ENCODE assay signal across 1 cellular context in genomic region chr1:23395162-23395724, GRCh38.
TF ChIP-seq lines count a peak whose summit lies in the region.

No MANE protein-coding gene starts in this region.

TF ChIP-seq in H1, 55 proteins besides CTCF, POLR2A, EP300 and RAD21:
- peak; percentile 51 for TF ChIP-seq NANOG (IDR thresholded peaks at IDR 0.05; ENCODE audit: insufficient read depth, low read depth, low read length, poor library complexity, severe bottlenecking)
- TF ChIP-seq BRCA1 (IDR thresholded peaks at IDR 0.05; ENCODE audit: low read depth, low read length), result no peak
